32 cellular contexts compared by ENCODE assay signal in the genomic region with DNA sequence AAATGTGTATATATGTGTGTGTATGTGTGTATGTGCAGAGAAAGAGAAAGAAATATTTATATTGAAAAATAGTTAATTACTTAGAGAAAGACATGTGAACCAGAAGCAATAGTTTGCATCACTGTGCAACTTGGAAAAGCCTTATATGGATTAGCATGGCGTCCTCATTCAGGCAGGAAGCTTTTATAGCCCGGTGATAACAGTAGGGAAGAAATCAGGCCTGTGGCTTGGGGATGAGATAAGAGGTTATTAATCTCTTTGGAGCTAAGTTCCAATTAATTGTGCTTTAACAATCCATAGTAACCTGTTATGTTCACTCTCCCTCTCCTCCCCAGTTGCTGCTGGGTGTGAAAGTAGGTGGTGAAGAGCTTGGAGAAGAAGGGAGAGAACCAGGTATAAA.
"Had no signal": no experiment of that assay in that cellular context is flagged by ENCODE, and none has a peak within 500 bp of the region (broad histone marks: within the 10 kb centered on the region; RNA-seq: fewer than 3 reads in every experiment).

No MANE protein-coding gene starts in this region.

- H3K4me1 ChIP-seq: prostate gland, right lobe of liver, sigmoid colon, spleen, testis, tibial artery, transverse colon, uterus had no signal

- H3K4me2 ChIP-seq: smooth muscle cell had no signal

- H3K27me3 Mint-ChIP-seq: stimulated activated memory B cell treated with anti-CD40 and anti-IgM and Interleukin-4, amounts not matched to agents 10 μg/mL and 1 μg/mL and 100 μg/mL, for 72 hours had no signal

- H3K4me1 Mint-ChIP-seq: nephron progenitor cell, neural crest cell had no signal

- H3K4me3 Mint-ChIP-seq: naive B cell; naive thymus-derived CD8-positive, alpha-beta T cell; natural killer cell treated with Interleukin-12 subunit alpha and Interleukin-12 subunit beta and Interleukin-15 and Interleukin-18, amount 100 ng/mL, for 72 hours; nephron progenitor cell; neural crest cell; stimulated activated memory B cell treated with anti-CD40 and anti-IgM and Interleukin-4, amounts not matched to agents 10 μg/mL and 1 μg/mL and 100 μg/mL, for 72 hours; stimulated activated naive CD8-positive, alpha-beta T cell treated with anti-CD3 and anti-CD28 coated beads, Interleukin-15, amount 100 ng/mL, for 72 hours; type B pancreatic cell had no signal

- H3K9me3 ChIP-seq: neutrophil, pancreas, prostate gland, right lobe of liver, suprapubic skin, testis, tibial artery, transverse colon, upper lobe of right lung, uterus had no signal

- DNase-seq: naive B cell; naive thymus-derived CD8-positive, alpha-beta T cell; nephron progenitor cell; nucleus accumbens; pancreas; retina; right cardiac atrium; right lobe of liver; sigmoid colon; spleen; stimulated activated CD4-positive, alpha-beta T cell treated with anti-CD3 and anti-CD28 coated beads, Interleukin-12 subunit alpha, Interleukin-12 subunit beta, amount 100 ng/mL, for 4 hours; stimulated activated CD4-positive, alpha-beta T cell treated with anti-CD3 and anti-CD28 coated beads, Interleukin-1b, Interleukin-23, amount 100 ng/mL, for 48 hours; stimulated activated CD4-positive, alpha-beta T cell treated with anti-CD3 and anti-CD28 coated beads, Interleukin-4, amount 100 ng/mL, for 1 hour; stimulated activated CD4-positive, alpha-beta T cell treated with anti-CD3 and anti-CD28 coated beads, Interleukin-4, amount 100 ng/mL, for 4 hours; stimulated activated CD8-positive, alpha-beta memory T cell treated with anti-CD3 and anti-CD28 coated beads, Interleukin-4, amount 100 ng/mL, for 48 hours; stimulated activated naive CD4-positive, alpha-beta T cell; stimulated activated naive CD8-positive, alpha-beta T cell treated with anti-CD3 and anti-CD28 coated beads, Interleukin-15, amount 100 ng/mL, for 72 hours; stimulated activated naive CD8-positive, alpha-beta T cell treated with anti-CD3 and anti-CD28 coated beads, Interleukin-15, Interleukin-2, amounts not matched to agents 100 U/mL and 50 U/mL, for 24 hours; substantia nigra; testis; tibial artery; transverse colon; upper lobe of right lung; uterus had no signal

- H3K27ac ChIP-seq: neutrophil, pancreas, prostate gland, right lobe of liver, sigmoid colon, spleen, suprapubic skin, testis, tibial artery, transverse colon, upper lobe of right lung, uterus had no signal

- H3K9me3 Mint-ChIP-seq: natural killer cell treated with Interleukin-12 subunit alpha and Interleukin-12 subunit beta and Interleukin-15 and Interleukin-18, amount 100 ng/mL, for 72 hours; neural crest cell; stimulated activated memory B cell treated with anti-CD40 and anti-IgM and Interleukin-4, amounts not matched to agents 10 μg/mL and 1 μg/mL and 100 μg/mL, for 72 hours; type B pancreatic cell had no signal

- H3K4me3 ChIP-seq: pancreas, prostate gland, right lobe of liver, sigmoid colon, smooth muscle cell, spleen, suprapubic skin, testis, tibial artery, transverse colon, upper lobe of right lung, uterus had no signal

- H3K27me3 ChIP-seq: neutrophil, pancreas, right lobe of liver, sigmoid colon, spleen, suprapubic skin, testis, tibial artery, transverse colon, upper lobe of right lung, uterus had no signal

- ATAC-seq: naive thymus-derived CD8-positive, alpha-beta T cell; natural killer cell treated with Interleukin-12 subunit alpha and Interleukin-12 subunit beta and Interleukin-15 and Interleukin-18, amount 100 ng/mL, for 72 hours; right cardiac atrium; right lobe of liver; stimulated activated memory B cell treated with anti-CD40 and anti-IgM and Interleukin-4, amounts not matched to agents 10 μg/mL and 1 μg/mL and 100 μg/mL, for 72 hours; stimulated activated naive CD8-positive, alpha-beta T cell treated with anti-CD3 and anti-CD28 coated beads, Interleukin-15, amount 100 ng/mL, for 72 hours; stimulated activated naive CD8-positive, alpha-beta T cell treated with anti-CD3 and anti-CD28 coated beads, Interleukin-15, Interleukin-2, amounts not matched to agents 100 U/mL and 50 U/mL, for 24 hours; upper lobe of right lung had no signal

- H3K36me3 ChIP-seq: neutrophil, pancreas, prostate gland, right lobe of liver, sigmoid colon, spleen, suprapubic skin, tibial artery, transverse colon, upper lobe of right lung, uterus had no signal

- H3K36me3 Mint-ChIP-seq: stimulated activated memory B cell treated with anti-CD40 and anti-IgM and Interleukin-4, amounts not matched to agents 10 μg/mL and 1 μg/mL and 100 μg/mL, for 72 hours; type B pancreatic cell had no signal

- H3K27ac Mint-ChIP-seq: naive B cell; naive thymus-derived CD8-positive, alpha-beta T cell; natural killer cell treated with Interleukin-12 subunit alpha and Interleukin-12 subunit beta and Interleukin-15 and Interleukin-18, amount 100 ng/mL, for 72 hours; nephron progenitor cell; stimulated activated memory B cell treated with anti-CD40 and anti-IgM and Interleukin-4, amounts not matched to agents 10 μg/mL and 1 μg/mL and 100 μg/mL, for 72 hours; stimulated activated naive CD8-positive, alpha-beta T cell treated with anti-CD3 and anti-CD28 coated beads, Interleukin-15, amount 100 ng/mL, for 72 hours; type B pancreatic cell had no signal
